16 cellular contexts compared by ENCODE assay signal in genomic region chr4:90246841-90247240, GRCh38.
"Had no signal": no experiment of that assay in that cellular context is flagged by ENCODE, and none has a peak within 500 bp of the region (broad histone marks: within the 10 kb centered on the region; RNA-seq: fewer than 3 reads in every experiment).

No MANE protein-coding gene starts in this region.

- H3K9me3 ChIP-seq: adrenal gland, breast epithelium, lower lobe of right lung, neutrophil, thyroid gland had no signal

- H3K4me1 ChIP-seq: breast epithelium, lower lobe of right lung, thyroid gland had no signal

- H3K36me3 ChIP-seq: adrenal gland, breast epithelium, lower lobe of right lung, neutrophil, thyroid gland had no signal

- H3K4me3 ChIP-seq: adrenal gland, breast epithelium, lower lobe of right lung, thyroid gland had no signal

- DNase-seq: activated CD4-positive, alpha-beta T cell treated with anti-CD3 and anti-CD28 coated beads, Interleukin-2, amount 50 U/mL, for 48 hours; activated gamma-delta T cell treated with Interleukin-2 at 50 U/mL for 16 hours; activated T-cell treated with anti-CD3 and anti-CD28 coated beads for 4 hours; adrenal gland; cerebellar nuclear complex; cortex of kidney; effector CD4-positive, alpha-beta T cell; glutamatergic neuron; hippocampal formation; left colon; lower lobe of right lung; natural killer cell; stimulated activated CD4-positive, alpha-beta T cell treated with anti-CD3 and anti-CD28 coated beads, Interleukin-4, amount 100 ng/mL, for 24 hours; thyroid gland had no signal

- H3K27ac ChIP-seq: adrenal gland, lower lobe of right lung, neutrophil, thyroid gland had no signal

- H3K27me3 ChIP-seq: adrenal gland, breast epithelium, neutrophil, thyroid gland had no signal
